Comparison of ENCODE assay signal across 24 cellular contexts in the genomic region with DNA sequence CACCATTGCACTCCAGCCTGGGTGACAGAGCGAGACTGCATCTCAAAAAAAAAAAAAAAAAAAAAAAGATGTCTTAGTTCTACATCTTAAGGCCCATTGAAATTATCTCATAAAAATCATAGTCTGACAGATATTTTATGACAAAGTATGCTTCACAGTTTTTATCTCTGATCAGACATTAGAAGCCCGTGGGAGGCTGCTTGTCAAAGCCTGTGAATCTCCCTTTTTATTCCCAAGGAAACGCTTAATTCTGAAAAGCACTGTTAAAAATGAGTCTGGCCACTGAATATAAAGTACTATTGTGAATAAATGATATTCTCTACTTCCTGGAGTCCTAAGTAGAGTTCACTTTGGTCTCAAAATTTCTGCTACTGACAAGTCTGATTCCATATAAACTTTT.
"Had no signal": no experiment of that assay in that cellular context is flagged by ENCODE, and none has a peak within 500 bp of the region (broad histone marks: within the 10 kb centered on the region; RNA-seq: fewer than 3 reads in every experiment).

No MANE protein-coding gene starts in this region.

- H3K4me1 ChIP-seq: colonic mucosa, esophagus muscularis mucosa, esophagus squamous epithelium, foreskin keratinocyte, gastrocnemius medialis, gastroesophageal sphincter, heart left ventricle, heart right ventricle had no signal

- H3K4me3 ChIP-seq: colonic mucosa, coronary artery, dorsolateral prefrontal cortex, esophagus muscularis mucosa, esophagus squamous epithelium, gastrocnemius medialis, gastroesophageal sphincter, heart left ventricle, heart right ventricle had no signal

- H3K27me3 Mint-ChIP-seq: dendritic cell treated with granulocyte-macrophage colony-stimulating factor and Interleukin-4, amounts not matched to agents 40 ng/mL and 50 ng/mL, for 4 days had no signal

- H3K27ac ChIP-seq: colonic mucosa, coronary artery, dorsolateral prefrontal cortex, epithelial cell of prostate, esophagus muscularis mucosa, esophagus squamous epithelium, foreskin keratinocyte, gastrocnemius medialis, gastroesophageal sphincter, heart left ventricle, heart right ventricle had no signal

- H3K27me3 ChIP-seq: colonic mucosa, esophagus muscularis mucosa, esophagus squamous epithelium, foreskin keratinocyte, gastrocnemius medialis, gastroesophageal sphincter, heart left ventricle, heart right ventricle had no signal

- ATAC-seq: effector memory CD8-positive, alpha-beta T cell; esophagus mucosa; foreskin keratinocyte; gastrocnemius medialis; gastroesophageal sphincter; heart left ventricle; heart right ventricle had no signal

- DNase-seq: colonic mucosa; cortex of kidney; dermis blood vessel endothelial cell; dorsolateral prefrontal cortex; effector CD4-positive, alpha-beta T cell; effector CD8-positive, alpha-beta T cell; effector memory CD4-positive, alpha-beta T cell; effector memory CD8-positive, alpha-beta T cell; endodermal cell; erythroblast; esophagus squamous epithelium; foreskin fibroblast; foreskin keratinocyte; foreskin melanocyte; gastrocnemius medialis; glutamatergic neuron; heart left ventricle; heart right ventricle had no signal

- H3K27ac Mint-ChIP-seq: dendritic cell treated with granulocyte-macrophage colony-stimulating factor and Interleukin-4, amounts not matched to agents 40 ng/mL and 50 ng/mL, for 4 days; effector memory CD8-positive, alpha-beta T cell; endodermal cell had no signal

- H3K4me1 Mint-ChIP-seq: endodermal cell had no signal

- H3K36me3 ChIP-seq: colonic mucosa, esophagus muscularis mucosa, esophagus squamous epithelium, gastrocnemius medialis, gastroesophageal sphincter, heart left ventricle, heart right ventricle had no signal

- H3K9me3 ChIP-seq: colonic mucosa, esophagus muscularis mucosa, esophagus squamous epithelium, gastrocnemius medialis had no signal

- H3K4me3 Mint-ChIP-seq: dendritic cell treated with granulocyte-macrophage colony-stimulating factor and Interleukin-4, amounts not matched to agents 40 ng/mL and 50 ng/mL, for 4 days; effector memory CD8-positive, alpha-beta T cell; endodermal cell had no signal
